1 cellular context compared by ENCODE assay signal in the genomic region with DNA sequence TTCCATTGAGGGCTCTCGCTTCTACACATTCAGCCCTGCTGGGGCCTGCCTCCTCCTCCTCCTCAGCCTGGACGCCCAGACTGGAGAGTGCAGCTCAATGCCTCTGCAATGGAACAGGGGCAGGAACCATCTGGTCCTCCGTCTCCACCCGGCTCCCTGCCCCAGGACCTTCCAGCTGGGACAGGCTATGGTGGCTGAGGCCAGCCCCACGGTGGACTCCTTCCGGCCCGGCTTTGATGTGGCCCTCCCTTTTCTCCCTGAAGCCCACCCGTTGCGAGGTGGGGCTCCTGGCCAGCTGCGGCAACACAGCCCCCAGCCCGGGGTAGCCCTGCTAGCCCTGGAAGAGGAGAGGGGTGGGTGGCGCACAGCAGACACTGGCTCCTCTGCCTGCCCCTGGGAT.
TF ChIP-seq lines count a peak whose summit lies in the region.

No MANE protein-coding gene starts in this region.

TF ChIP-seq in HepG2, 621 proteins besides CTCF, POLR2A, EP300 and RAD21:
- TF ChIP-seq TMF1 (CRISPR knock-in tag; IDR thresholded peaks at IDR 0.05; ENCODE audit: low read depth): no peak
- TF ChIP-seq ETV5 (CRISPR knock-in tag; IDR thresholded peaks at IDR 0.05; ENCODE audit: borderline replicate concordance): no peak
- TF ChIP-seq SMAD3 (CRISPR knock-in tag; IDR thresholded peaks at IDR 0.05): no peak
- no peak for TF ChIP-seq ZNF12 (CRISPR knock-in tag; IDR thresholded peaks at IDR 0.05)
- no peak for TF ChIP-seq SIX4 (CRISPR knock-in tag; IDR thresholded peaks at IDR 0.05)
- TF ChIP-seq, protein P1, sequence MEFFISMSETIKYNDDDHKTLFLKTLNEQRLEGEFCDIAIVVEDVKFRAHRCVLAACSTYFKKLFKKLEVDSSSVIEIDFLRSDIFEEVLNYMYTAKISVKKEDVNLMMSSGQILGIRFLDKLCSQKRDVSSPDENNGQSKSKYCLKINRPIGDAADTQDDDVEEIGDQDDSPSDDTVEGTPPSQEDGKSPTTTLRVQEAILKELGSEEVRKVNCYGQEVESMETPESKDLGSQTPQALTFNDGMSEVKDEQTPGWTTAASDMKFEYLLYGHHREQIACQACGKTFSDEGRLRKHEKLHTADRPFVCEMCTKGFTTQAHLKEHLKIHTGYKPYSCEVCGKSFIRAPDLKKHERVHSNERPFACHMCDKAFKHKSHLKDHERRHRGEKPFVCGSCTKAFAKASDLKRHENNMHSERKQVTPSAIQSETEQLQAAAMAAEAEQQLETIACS (CRISPR knock-in tag; IDR thresholded peaks at IDR 0.05): no peak
- TF ChIP-seq BHLHE40 (IDR thresholded peaks at IDR 0.05; ENCODE audit: low read length): no peak
- TF ChIP-seq, protein P2, sequence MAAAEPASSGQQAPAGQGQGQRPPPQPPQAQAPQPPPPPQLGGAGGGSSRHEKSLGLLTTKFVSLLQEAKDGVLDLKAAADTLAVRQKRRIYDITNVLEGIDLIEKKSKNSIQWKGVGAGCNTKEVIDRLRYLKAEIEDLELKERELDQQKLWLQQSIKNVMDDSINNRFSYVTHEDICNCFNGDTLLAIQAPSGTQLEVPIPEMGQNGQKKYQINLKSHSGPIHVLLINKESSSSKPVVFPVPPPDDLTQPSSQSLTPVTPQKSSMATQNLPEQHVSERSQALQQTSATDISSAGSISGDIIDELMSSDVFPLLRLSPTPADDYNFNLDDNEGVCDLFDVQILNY (CRISPR knock-in tag; conservative IDR thresholded peaks at IDR 0.05): no peak
TF ChIP-seq in HepG2: peak in this region for 0.
